Comparison of ENCODE assay signal across 20 cellular contexts in the genomic region with DNA sequence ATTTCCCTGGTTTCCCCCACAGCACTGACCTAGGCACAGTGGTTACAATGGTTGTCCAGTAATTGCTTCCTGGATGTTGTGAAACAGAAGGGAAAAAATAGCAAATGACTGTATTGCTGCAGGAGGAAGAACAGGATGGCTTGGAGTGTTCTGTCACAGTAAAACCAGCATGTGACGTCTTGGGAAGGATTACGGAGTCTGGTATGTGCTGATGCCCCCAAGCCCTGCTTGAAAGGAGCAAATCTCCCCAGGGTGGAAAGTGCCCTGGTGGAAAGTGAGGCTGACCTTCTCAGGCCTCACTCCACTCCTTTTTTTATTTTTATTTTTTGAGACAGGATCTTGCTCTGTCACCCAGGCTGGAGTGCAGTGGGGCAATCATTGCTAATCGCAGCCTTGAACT.
"Had no signal": no experiment of that assay in that cellular context is flagged by ENCODE, and none has a peak within 500 bp of the region (broad histone marks: within the 10 kb centered on the region; RNA-seq: fewer than 3 reads in every experiment).

No MANE protein-coding gene starts in this region.

- H3K9ac ChIP-seq: neural progenitor cell had no signal

- H2AFZ ChIP-seq: neural progenitor cell had no signal

- H3K36me3 ChIP-seq: cardiac muscle cell, esophagus squamous epithelium, gastroesophageal sphincter, heart right ventricle, neural progenitor cell, thyroid gland had no signal

- H3K27me3 Mint-ChIP-seq: activated CD4-positive, alpha-beta T cell treated with anti-CD3 and anti-CD28 coated beads, Interleukin-2, amount 10 ng/mL, durations not matched to agents 7 days and 5 days; activated naive CD4-positive, alpha-beta T cell treated with anti-CD3 and anti-CD28 coated beads, Interleukin-2, amount 50 U/mL, for 24 hours; memory B cell; naive thymus-derived CD4-positive, alpha-beta T cell; progenitor cell of endocrine pancreas had no signal

- H3K36me3 Mint-ChIP-seq: activated naive CD4-positive, alpha-beta T cell treated with anti-CD3 and anti-CD28 coated beads, Interleukin-2, amount 50 U/mL, for 24 hours; memory B cell had no signal

- H3K4me1 ChIP-seq: neural progenitor cell had no signal

- H3K27ac ChIP-seq: body of pancreas, cardiac muscle cell, esophagus squamous epithelium, gastroesophageal sphincter, heart right ventricle, neural progenitor cell, thyroid gland had no signal

- H3K4me3 ChIP-seq: body of pancreas, cardiac muscle cell, esophagus squamous epithelium, gastroesophageal sphincter, heart right ventricle, neural progenitor cell, thyroid gland had no signal

- H3K9me3 Mint-ChIP-seq: activated CD4-positive, alpha-beta T cell treated with anti-CD3 and anti-CD28 coated beads, Interleukin-2, amount 10 ng/mL, durations not matched to agents 7 days and 5 days; activated naive CD4-positive, alpha-beta T cell treated with anti-CD3 and anti-CD28 coated beads, Interleukin-2, amount 50 U/mL, for 24 hours; memory B cell; naive thymus-derived CD4-positive, alpha-beta T cell; neural progenitor cell had no signal

- H3K27ac Mint-ChIP-seq: activated CD4-positive, alpha-beta T cell treated with anti-CD3 and anti-CD28 coated beads, Interleukin-2, amount 10 ng/mL, durations not matched to agents 7 days and 5 days; activated naive CD4-positive, alpha-beta T cell treated with anti-CD3 and anti-CD28 coated beads, Interleukin-2, amount 50 U/mL, for 24 hours; memory B cell; naive thymus-derived CD4-positive, alpha-beta T cell; neural progenitor cell; progenitor cell of endocrine pancreas had no signal

- H3K9me3 ChIP-seq: body of pancreas, esophagus squamous epithelium, gastroesophageal sphincter, heart right ventricle, thyroid gland had no signal

- DNase-seq: activated CD4-positive, alpha-beta T cell treated with anti-CD3 and anti-CD28 coated beads, Interleukin-2, amount 10 ng/mL, durations not matched to agents 7 days and 5 days; activated CD4-positive, CD25-positive, alpha-beta regulatory T cell treated with anti-CD3 and anti-CD28 coated beads, Interleukin-2, amount 50 U/mL, for 72 hours; activated gamma-delta T cell treated with Interleukin-2 at 50 U/mL for 16 hours; activated T-cell treated with anti-CD3 and anti-CD28 coated beads, Interleukin-2, amount 50 U/mL, for 1 hour; anterior cingulate cortex; body of pancreas; esophagus squamous epithelium; heart right ventricle; left cardiac atrium; naive thymus-derived CD4-positive, alpha-beta T cell; retina; stimulated activated CD4-positive, alpha-beta T cell treated with anti-CD3 and anti-CD28 coated beads, Interleukin-4, amount 100 ng/mL, for 24 hours; stimulated activated naive CD8-positive, alpha-beta T cell treated with anti-CD3 and anti-CD28 coated beads, Interleukin-15, Interleukin-2, amounts not matched to agents 100 U/mL and 50 U/mL, for 24 hours; thyroid gland had no signal

- H3K4me2 ChIP-seq: neural progenitor cell had no signal

- H3K4me3 Mint-ChIP-seq: activated CD4-positive, alpha-beta T cell treated with anti-CD3 and anti-CD28 coated beads, Interleukin-2, amount 10 ng/mL, durations not matched to agents 7 days and 5 days; activated naive CD4-positive, alpha-beta T cell treated with anti-CD3 and anti-CD28 coated beads, Interleukin-2, amount 50 U/mL, for 24 hours; memory B cell; naive thymus-derived CD4-positive, alpha-beta T cell; neural progenitor cell had no signal

- H3K27me3 ChIP-seq: body of pancreas, cardiac muscle cell, esophagus squamous epithelium, gastroesophageal sphincter, heart right ventricle, neural progenitor cell, thyroid gland had no signal

- ATAC-seq: body of pancreas; gastroesophageal sphincter; heart right ventricle; left cardiac atrium; naive thymus-derived CD4-positive, alpha-beta T cell; stimulated activated naive CD8-positive, alpha-beta T cell treated with anti-CD3 and anti-CD28 coated beads, Interleukin-15, Interleukin-2, amounts not matched to agents 100 U/mL and 50 U/mL, for 24 hours had no signal
